ENCODE assay signal across 27 cellular contexts in genomic region chr9:116516456-116516855, GRCh38.
"Had no signal": no experiment of that assay in that cellular context is flagged by ENCODE, and none has a peak within 500 bp of the region (broad histone marks: within the 10 kb centered on the region; RNA-seq: fewer than 3 reads in every experiment).

No MANE protein-coding gene starts in this region.

- H3K4me1 ChIP-seq: body of pancreas, uterus had no signal

- H3K4me1 Mint-ChIP-seq: activated CD4-positive, alpha-beta T cell treated with anti-CD3 and anti-CD28 coated beads for 36 hours; nephron; stimulated activated memory B cell treated with anti-CD40 and anti-IgM and Interleukin-4, amounts not matched to agents 10 μg/mL and 1 μg/mL and 100 μg/mL, for 72 hours; stimulated activated naive CD8-positive, alpha-beta T cell treated with anti-CD3 and anti-CD28 coated beads, Interleukin-15, amount 100 ng/mL, for 72 hours had no signal

- H3K36me3 ChIP-seq: neutrophil, uterus had no signal

- DNase-seq: activated CD4-positive, alpha-beta T cell treated with anti-CD3 and anti-CD28 coated beads for 36 hours; activated CD4-positive, CD25-positive, alpha-beta regulatory T cell; activated CD8-positive, alpha-beta T cell treated with anti-CD3 and anti-CD28 coated beads, Interleukin-2, amount 10 ng/mL, durations not matched to agents 7 days and 5 days; activated naive CD4-positive, alpha-beta T cell; activated T-cell treated with anti-CD3 and anti-CD28 coated beads for 4 hours; activated T-cell treated with anti-CD3 and anti-CD28 coated beads, Interleukin-2, amount 50 U/mL, for 72 hours; aorta; body of pancreas; cortex of kidney; effector memory CD8-positive, alpha-beta T cell; glutamatergic neuron; islet precursor cell; left cardiac atrium; left ventricle myocardium superior; stimulated activated CD4-positive, alpha-beta T cell treated with anti-CD3 and anti-CD28 coated beads, Interleukin-1b, Interleukin-23, amount 100 ng/mL, for 48 hours; stimulated activated CD4-positive, alpha-beta T cell treated with anti-CD3 and anti-CD28 coated beads, Interleukin-4, amount 100 ng/mL, for 4 hours; stimulated activated CD8-positive, alpha-beta memory T cell treated with anti-CD3 and anti-CD28 coated beads, Interleukin-4, amount 100 ng/mL, for 48 hours; stimulated activated naive CD8-positive, alpha-beta T cell treated with anti-CD3 and anti-CD28 coated beads, Interleukin-15, amount 100 ng/mL, for 72 hours; substantia nigra; uterus had no signal

- H3K4me3 Mint-ChIP-seq: activated CD4-positive, alpha-beta T cell treated with anti-CD3 and anti-CD28 coated beads for 36 hours; activated CD8-positive, alpha-beta T cell treated with anti-CD3 and anti-CD28 coated beads, Interleukin-2, amount 10 ng/mL, durations not matched to agents 7 days and 5 days; activated T-cell treated with anti-CD3 and anti-CD28 coated beads, Interleukin-2, amount 50 U/mL, for 72 hours; effector memory CD8-positive, alpha-beta T cell; nephron; stimulated activated memory B cell treated with anti-CD40 and anti-IgM and Interleukin-4, amounts not matched to agents 10 μg/mL and 1 μg/mL and 100 μg/mL, for 72 hours; stimulated activated naive CD8-positive, alpha-beta T cell treated with anti-CD3 and anti-CD28 coated beads, Interleukin-15, amount 100 ng/mL, for 72 hours; type B pancreatic cell had no signal

- H3K27me3 Mint-ChIP-seq: activated CD4-positive, alpha-beta T cell treated with anti-CD3 and anti-CD28 coated beads for 36 hours; effector memory CD8-positive, alpha-beta T cell; stimulated activated memory B cell treated with anti-CD40 and anti-IgM and Interleukin-4, amounts not matched to agents 10 μg/mL and 1 μg/mL and 100 μg/mL, for 72 hours; stimulated activated naive CD8-positive, alpha-beta T cell treated with anti-CD3 and anti-CD28 coated beads, Interleukin-15, amount 100 ng/mL, for 72 hours; type B pancreatic cell had no signal

- H3K36me3 Mint-ChIP-seq: type B pancreatic cell had no signal

- H3K9me3 ChIP-seq: body of pancreas, neutrophil, uterus had no signal

- H3K27me3 ChIP-seq: body of pancreas, neutrophil, uterus had no signal

- H3K27ac Mint-ChIP-seq: activated CD4-positive, alpha-beta T cell treated with anti-CD3 and anti-CD28 coated beads for 36 hours; activated CD8-positive, alpha-beta T cell treated with anti-CD3 and anti-CD28 coated beads, Interleukin-2, amount 10 ng/mL, durations not matched to agents 7 days and 5 days; activated naive CD4-positive, alpha-beta T cell treated with anti-CD3 and anti-CD28 coated beads, Interleukin-2, amount 50 U/mL, for 72 hours; activated T-cell treated with anti-CD3 and anti-CD28 coated beads, Interleukin-2, amount 50 U/mL, for 72 hours; effector memory CD8-positive, alpha-beta T cell; nephron; stimulated activated memory B cell treated with anti-CD40 and anti-IgM and Interleukin-4, amounts not matched to agents 10 μg/mL and 1 μg/mL and 100 μg/mL, for 72 hours; stimulated activated naive CD8-positive, alpha-beta T cell treated with anti-CD3 and anti-CD28 coated beads, Interleukin-15, amount 100 ng/mL, for 72 hours; type B pancreatic cell had no signal

- H3K4me3 ChIP-seq: body of pancreas, smooth muscle cell, uterus had no signal

- ATAC-seq: activated CD4-positive, alpha-beta T cell treated with anti-CD3 and anti-CD28 coated beads for 36 hours; activated CD8-positive, alpha-beta T cell treated with anti-CD3 and anti-CD28 coated beads, Interleukin-2, amount 10 ng/mL, durations not matched to agents 7 days and 5 days; activated naive CD4-positive, alpha-beta T cell treated with anti-CD3 and anti-CD28 coated beads, Interleukin-2, amount 50 U/mL, for 72 hours; activated T-cell treated with anti-CD3 and anti-CD28 coated beads, Interleukin-2, amount 50 U/mL, for 72 hours; body of pancreas; effector memory CD8-positive, alpha-beta T cell; left cardiac atrium; left ventricle myocardium superior; sciatic nerve; stimulated activated memory B cell treated with anti-CD40 and anti-IgM and Interleukin-4, amounts not matched to agents 10 μg/mL and 1 μg/mL and 100 μg/mL, for 72 hours; stimulated activated naive CD8-positive, alpha-beta T cell treated with anti-CD3 and anti-CD28 coated beads, Interleukin-15, amount 100 ng/mL, for 72 hours had no signal
